20 cellular contexts compared by ENCODE assay signal in the genomic region with DNA sequence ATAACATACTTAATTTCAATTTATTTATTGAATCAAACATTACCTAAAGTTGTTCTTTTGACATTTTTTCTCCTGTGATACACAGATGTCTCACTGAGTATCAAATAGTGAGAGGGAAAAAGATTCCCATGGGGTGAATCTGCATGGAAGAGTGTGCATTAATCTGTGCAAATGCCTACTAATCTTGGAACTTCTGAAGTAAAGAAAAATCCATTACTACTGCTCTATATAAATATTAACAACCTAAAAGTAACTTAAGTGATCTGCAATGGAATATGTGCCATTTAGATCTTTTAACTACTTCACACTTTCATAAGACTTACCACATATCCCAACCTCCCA.
A peak's percentile ranks its signal among the peaks of the same experiment; 100 is the strongest.
DNase-seq lines count a peak whose midpoint lies in the region; ATAC-seq and TF ChIP-seq lines count a peak whose summit lies in the region.
"Had no signal": no experiment of that assay in that cellular context is flagged by ENCODE, and none has a peak within 500 bp of the region (broad histone marks: within the 10 kb centered on the region; RNA-seq: fewer than 3 reads in every experiment).

No MANE protein-coding gene starts in this region.

- peak overlapping the region in 1 of 4 donors; percentile 39 for H3K4me3 Mint-ChIP-seq in CD4-positive, CD25-positive, alpha-beta regulatory T cell
- H3K4me3 Mint-ChIP-seq in T-helper 17 cell (no peak overlapping the region), endothelial cell (ENCODE audit: unreplicated experiment) (no peak overlapping the region)
- H3K4me3 Mint-ChIP-seq: B cell; CD4-positive, alpha-beta memory T cell had no signal

- no peak overlapping the region for H3K27ac ChIP-seq in CD4-positive, CD25-positive, alpha-beta regulatory T cell (ENCODE audit: insufficient read depth, low read length, poor library complexity, severe bottlenecking)
- peak overlapping the region; percentile 51 for H3K27ac ChIP-seq in mesodermal cell (ENCODE audit: low read depth, low read length, severe bottlenecking)
- H3K27ac ChIP-seq in transverse colon, result no peak overlapping the region
- H3K27ac ChIP-seq: 22Rv1; A549; BLaER1 treated with 17β-estradiol and CSF1 and Interleukin-3, amounts not matched to agents 10 nM and 100 nM; C4-2B had no signal

- H3K27ac Mint-ChIP-seq in CD4-positive, CD25-positive, alpha-beta regulatory T cell, result peak overlapping the region in 2 of 3 donors; percentile 24 to 83
- H3K27ac Mint-ChIP-seq in T-helper 17 cell, result peak overlapping the region; percentile 49
- H3K27ac Mint-ChIP-seq in endothelial cell (ENCODE audit: unreplicated experiment), result peak overlapping the region; percentile 96
- H3K27ac Mint-ChIP-seq: B cell had no signal

- no peak overlapping the region for H3K4me3 ChIP-seq in CD4-positive, CD25-positive, alpha-beta regulatory T cell (ENCODE audit: low read depth, low read length)
- H3K4me3 ChIP-seq in mesodermal cell (ENCODE audit: extremely low read depth, insufficient read depth, low read length, poor library complexity, severe bottlenecking) (no peak overlapping the region), transverse colon (no peak overlapping the region)
- H3K4me3 ChIP-seq: A549; BLaER1 treated with 17β-estradiol and CSF1 and Interleukin-3, amounts not matched to agents 10 nM and 100 nM; GM12878 had no signal

- peaks cover 7% of the 10 kb centered on the region for H3K36me3 Mint-ChIP-seq in CD4-positive, CD25-positive, alpha-beta regulatory T cell
- no peaks in the 10 kb centered on the region for H3K36me3 Mint-ChIP-seq in T-helper 17 cell (ENCODE audit: low read depth)
- no peaks in the 10 kb centered on the region for H3K36me3 Mint-ChIP-seq in endothelial cell (ENCODE audit: low read depth, unreplicated experiment)

- in situ Hi-C loops in transverse colon (cut with MboI; ENCODE audit: low pct_ligation_motif_present in 1 of 4, low pct_unique_long_range_greater_than_20kb in 1 of 4, low sequenced_read_pairs in 3 of 4), result no loop called here

- H3K4me1 ChIP-seq in CD4-positive, CD25-positive, alpha-beta regulatory T cell (ENCODE audit: control insufficient read depth, insufficient read depth, low read length, poor library complexity, severe bottlenecking), result peaks cover 27% of the 10 kb centered on the region
- peaks cover 14% of the 10 kb centered on the region for H3K4me1 ChIP-seq in mesodermal cell (ENCODE audit: control insufficient read depth, insufficient read depth, low read length, poor library complexity, severe bottlenecking)
- H3K4me1 ChIP-seq in transverse colon, result no peaks in the 10 kb centered on the region
- H3K4me1 ChIP-seq: A549; BLaER1 treated with 17β-estradiol and CSF1 and Interleukin-3, amounts not matched to agents 10 nM and 100 nM; Caco-2 had no signal

- no peaks in the 10 kb centered on the region for H3K27me3 Mint-ChIP-seq in CD4-positive, CD25-positive, alpha-beta regulatory T cell
- no peaks in the 10 kb centered on the region for H3K27me3 Mint-ChIP-seq in T-helper 17 cell
- H3K27me3 Mint-ChIP-seq in endothelial cell (ENCODE audit: unreplicated experiment), result no peaks in the 10 kb centered on the region
- H3K27me3 Mint-ChIP-seq: CD4-positive, alpha-beta memory T cell had no signal

- H3K4me1 Mint-ChIP-seq in CD4-positive, CD25-positive, alpha-beta regulatory T cell, result peaks cover 47 to 91% (median 69%) of the 10 kb centered on the region in 4 donors
- H3K4me1 Mint-ChIP-seq in T-helper 17 cell (peaks cover 23% of the 10 kb centered on the region), endothelial cell (ENCODE audit: unreplicated experiment) (peaks cover 52% of the 10 kb centered on the region)
- H3K4me1 Mint-ChIP-seq: B cell had no signal

- peaks cover 0 to 7% (median 0%) of the 10 kb centered on the region in 7 donors for H3K9me3 Mint-ChIP-seq in CD4-positive, CD25-positive, alpha-beta regulatory T cell
- H3K9me3 Mint-ChIP-seq in endothelial cell (ENCODE audit: unreplicated experiment), result no peaks in the 10 kb centered on the region
- H3K9me3 Mint-ChIP-seq: CD4-positive, alpha-beta memory T cell had no signal

- ATAC-seq in CD4-positive, CD25-positive, alpha-beta regulatory T cell (ENCODE audit: low read depth in 2 of 2), result no peak
- no peak for ATAC-seq in T-helper 17 cell
- ATAC-seq in HG03565 (IDR thresholded peaks at IDR 0.05; ENCODE audit: unreplicated experiment), result no peak
- no peak for ATAC-seq in left colon
- ATAC-seq: A549, GM12878 had no signal

- no peak for TF ChIP-seq POLR2A in transverse colon (IDR thresholded peaks at IDR 0.05)

- intact Hi-C loops in transverse colon (cut with DNase I; ENCODE audit: low total_unique reads) (no loop called here), left colon (cut with DNase I, micrococcal nuclease) (no loop called here)

- H3K9me3 ChIP-seq in CD4-positive, CD25-positive, alpha-beta regulatory T cell (ENCODE audit: control insufficient read depth in 2 of 2, low read length in 2 of 2), result no peaks in the 10 kb centered on the region
- H3K9me3 ChIP-seq in T-helper 17 cell (ENCODE audit: control insufficient read depth, low read length, poor library complexity, severe bottlenecking), result no peaks in the 10 kb centered on the region
- peaks cover 3% of the 10 kb centered on the region for H3K9me3 ChIP-seq in mesodermal cell (ENCODE audit: control insufficient read depth, low read length)
- H3K9me3 ChIP-seq in transverse colon, result no peaks in the 10 kb centered on the region
- H3K9me3 ChIP-seq: A549; BLaER1 treated with 17β-estradiol and CSF1 and Interleukin-3, amounts not matched to agents 10 nM and 100 nM; Caco-2 had no signal

- H3K36me3 ChIP-seq in CD4-positive, CD25-positive, alpha-beta regulatory T cell (ENCODE audit: control insufficient read depth, insufficient read depth, low read length), result no peaks in the 10 kb centered on the region
- H3K36me3 ChIP-seq in mesodermal cell (ENCODE audit: control insufficient read depth, insufficient read depth, low read length) (no peaks in the 10 kb centered on the region), transverse colon (no peaks in the 10 kb centered on the region)
- H3K36me3 ChIP-seq: BLaER1 treated with 17β-estradiol and CSF1 and Interleukin-3, amounts not matched to agents 10 nM and 100 nM had no signal

- no peaks in the 10 kb centered on the region for H3K27me3 ChIP-seq in CD4-positive, CD25-positive, alpha-beta regulatory T cell (ENCODE audit: control insufficient read depth, insufficient read depth, low read length)
- H3K27me3 ChIP-seq in transverse colon, result peaks cover 3% of the 10 kb centered on the region
- H3K27me3 ChIP-seq: BLaER1 treated with 17β-estradiol and CSF1 and Interleukin-3, amounts not matched to agents 10 nM and 100 nM had no signal

- TF ChIP-seq EP300 in transverse colon (IDR thresholded peaks at IDR 0.05; ENCODE audit: low read depth), result no peak

- TF ChIP-seq CTCF in endothelial cell (IDR thresholded peaks at IDR 0.05; ENCODE audit: unreplicated experiment), result no peak
- no peak for TF ChIP-seq CTCF in transverse colon (IDR thresholded peaks at IDR 0.05)

- no peak for DNase-seq in CD4-positive, CD25-positive, alpha-beta regulatory T cell
- DNase-seq in T-helper 17 cell, result no peak
- DNase-seq in endothelial cell (ENCODE audit: low spot score), result no peak
- no peak for DNase-seq in transverse colon
- DNase-seq in left colon, result no peak
- DNase-seq: AML-193; Caco-2; Calu3; CD4-positive, alpha-beta memory T cell; DND-41; EL; GDM1 had no signal
